26 cellular contexts compared by ENCODE assay signal in genomic region chr11:81026008-81026407, GRCh38.
"Had no signal": no experiment of that assay in that cellular context is flagged by ENCODE, and none has a peak within 500 bp of the region (broad histone marks: within the 10 kb centered on the region; RNA-seq: fewer than 3 reads in every experiment).

No MANE protein-coding gene starts in this region.

- H3K27me3 ChIP-seq: colonic mucosa, esophagus squamous epithelium, gastrocnemius medialis, heart right ventricle, left lung had no signal

- H3K4me3 ChIP-seq: colonic mucosa, esophagus squamous epithelium, gastrocnemius medialis, heart right ventricle, left lung, lower lobe of right lung had no signal

- H3K27me3 Mint-ChIP-seq: dendritic cell treated with granulocyte-macrophage colony-stimulating factor and Interleukin-4, amounts not matched to agents 40 ng/mL and 50 ng/mL, for 4 days; effector memory CD8-positive, alpha-beta T cell had no signal

- ATAC-seq: effector memory CD8-positive, alpha-beta T cell; esophagus mucosa; gastrocnemius medialis; heart right ventricle; left cardiac atrium; left lung; left ventricle myocardium superior; lower lobe of right lung had no signal

- FAIRE-seq: endometrium, islet of Langerhans, keratinocyte had no signal

- H3K36me3 ChIP-seq: colonic mucosa, esophagus squamous epithelium, gastrocnemius medialis, heart right ventricle, left lung, lower lobe of right lung had no signal

- H3K9me3 Mint-ChIP-seq: dendritic cell treated with granulocyte-macrophage colony-stimulating factor and Interleukin-4, amounts not matched to agents 40 ng/mL and 50 ng/mL, for 4 days; endodermal cell had no signal

- H3K9me3 ChIP-seq: colonic mucosa, esophagus squamous epithelium, gastrocnemius medialis, left lung, lower lobe of right lung had no signal

- H3K27ac ChIP-seq: colonic mucosa, epithelial cell of prostate, esophagus squamous epithelium, gastrocnemius medialis, heart right ventricle, left lung, lower lobe of right lung had no signal

- H3K4me3 Mint-ChIP-seq: dendritic cell treated with granulocyte-macrophage colony-stimulating factor and Interleukin-4, amounts not matched to agents 40 ng/mL and 50 ng/mL, for 4 days; effector memory CD8-positive, alpha-beta T cell; endodermal cell had no signal

- DNase-seq: colonic mucosa; cortex of kidney; effector CD8-positive, alpha-beta T cell; effector memory CD8-positive, alpha-beta T cell; endodermal cell; erythroblast; esophagus squamous epithelium; foreskin fibroblast; foreskin melanocyte; gastrocnemius medialis; glutamatergic neuron; head of caudate nucleus; heart right ventricle; hippocampal formation; left cardiac atrium; left lung; left ventricle myocardium superior; lower lobe of right lung; mesenchymal stem cell; midbrain had no signal

- H3K27ac Mint-ChIP-seq: dendritic cell treated with granulocyte-macrophage colony-stimulating factor and Interleukin-4, amounts not matched to agents 40 ng/mL and 50 ng/mL, for 4 days; effector memory CD8-positive, alpha-beta T cell; endodermal cell had no signal
